In the genomic region with DNA sequence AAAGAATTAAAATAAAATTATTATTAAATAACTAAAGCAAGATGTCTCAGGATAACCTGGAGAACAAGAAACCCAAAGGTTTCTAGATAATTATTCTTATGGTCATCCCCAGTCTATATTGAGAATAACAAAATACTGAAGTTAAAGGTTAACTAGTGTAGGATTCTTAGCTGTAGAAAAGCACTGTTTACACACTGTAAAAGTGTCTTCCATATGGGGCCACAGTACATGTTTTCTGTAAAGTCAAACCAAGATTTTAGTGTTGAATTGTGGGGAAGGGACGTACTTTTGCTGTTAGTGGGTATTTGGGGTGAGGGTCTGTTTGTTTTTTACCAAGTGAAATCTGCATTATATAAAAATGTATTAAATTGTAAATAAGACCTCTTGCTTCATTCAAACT, we compare ENCODE assay signal across 22 cellular contexts. TPM values are rescaled to one million over a fixed set of nuclear protein-coding genes. Genes with fewer than 3 reads are reported as not detected.
DNase-seq lines count a peak whose midpoint lies in the region; TF ChIP-seq lines count a peak whose summit lies in the region.
"Had no signal": no experiment of that assay in that cellular context is flagged by ENCODE, and none has a peak within 500 bp of the region (broad histone marks: within the 10 kb centered on the region; RNA-seq: fewer than 3 reads in every experiment).

No MANE protein-coding gene starts in this region.

- H3K36me3 ChIP-seq in HUES48 (ENCODE audit: control insufficient read depth, insufficient read depth, low read length) (no peaks in the 10 kb centered on the region), hepatocyte (replicated peaks; ENCODE audit: insufficient read depth, low read depth) (no peaks in the 10 kb centered on the region), neural progenitor cell (no peaks in the 10 kb centered on the region), tibial nerve (no peaks in the 10 kb centered on the region)
- H3K36me3 ChIP-seq: SJSA1 had no signal

- no peak for TF ChIP-seq EP300 in tibial nerve (IDR thresholded peaks at IDR 0.05)

- no peak for DNase-seq in hepatocyte (ENCODE audit: low spot score)
- DNase-seq in neural progenitor cell (ENCODE audit: low spot score), result no peak
- no peak for DNase-seq in tibial nerve (ENCODE audit: low spot score in 2 of 2)
- no peak for DNase-seq in posterior cingulate gyrus
- DNase-seq in NK-92 treated with Interleukin-12 subunit alpha and Interleukin-12 subunit beta, amount 100 ng/mL, for 24 hours (lab: John Stamatoyannopoulos, UW), result no peak
- DNase-seq in activated CD4-positive, alpha-beta T cell treated with anti-CD3 and anti-CD28 coated beads for 48 hours, result no peak
- DNase-seq: CD4-positive, CD25-positive, alpha-beta regulatory T cell; DND-41; GOT3; HCEC 1CT; IMR-90; NCI-H1105 treated with DMSO at 0.1 percent for 48 hours; NCI-H2081; NCI-H2171; NCI-H345; NCI-H524 treated with DMSO at 0.1 percent for 48 hours; OCI-M1 had no signal

- H3K27me3 Mint-ChIP-seq in neural progenitor cell (ENCODE audit: insufficient read depth, low read depth), result no peaks in the 10 kb centered on the region
- H3K27me3 Mint-ChIP-seq: CD4-positive, CD25-positive, alpha-beta regulatory T cell had no signal

- no peaks in the 10 kb centered on the region for H3K36me3 Mint-ChIP-seq in neural progenitor cell
- H3K36me3 Mint-ChIP-seq: CD4-positive, CD25-positive, alpha-beta regulatory T cell had no signal

- H3K9me2 ChIP-seq in hepatocyte (replicated peaks; ENCODE audit: insufficient read depth), result no peaks in the 10 kb centered on the region

- TF ChIP-seq CTCF in hepatocyte (IDR thresholded peaks at IDR 0.05; ENCODE audit: poor library complexity), result no peak
- TF ChIP-seq CTCF in neural progenitor cell (IDR thresholded peaks at IDR 0.05), result no peak
- TF ChIP-seq CTCF in tibial nerve (IDR thresholded peaks at IDR 0.05), result no peak

- H3K4me2 ChIP-seq in hepatocyte (peak overlapping the region; percentile 64), neural progenitor cell (peak overlapping the region; percentile 71)
- H3K4me2 ChIP-seq: KMS-11 had no signal

- no peaks in the 10 kb centered on the region for H3K9me3 Mint-ChIP-seq in neural progenitor cell

- H3K27me3 ChIP-seq in HUES48 (ENCODE audit: control insufficient read depth, insufficient read depth, low read length), result peaks cover 100% of the 10 kb centered on the region
- H3K27me3 ChIP-seq in hepatocyte, result no peaks in the 10 kb centered on the region
- H3K27me3 ChIP-seq in neural progenitor cell, result peaks cover 93% of the 10 kb centered on the region
- H3K27me3 ChIP-seq in tibial nerve, result no peaks in the 10 kb centered on the region
- H3K27me3 ChIP-seq: SJSA1 had no signal

- H3K27ac Mint-ChIP-seq in neural progenitor cell, result peak overlapping the region; percentile 70
- H3K27ac Mint-ChIP-seq: CD4-positive, CD25-positive, alpha-beta regulatory T cell had no signal

- H3K9ac ChIP-seq in HUES48 (ENCODE audit: low read depth, low read length), result no peak overlapping the region
- no peak overlapping the region for H3K9ac ChIP-seq in neural progenitor cell
- H3K9ac ChIP-seq: KMS-11 had no signal

- no peak for TF ChIP-seq POLR2A in tibial nerve (IDR thresholded peaks at IDR 0.05)

- peaks cover 31% of the 10 kb centered on the region for H3F3A ChIP-seq in neural progenitor cell (ENCODE audit: low read depth)

- H3K4me3 ChIP-seq in HUES48 (ENCODE audit: low read depth, low read length) (no peak overlapping the region), hepatocyte (no peak overlapping the region), neural progenitor cell (no peak overlapping the region), tibial nerve (no peak overlapping the region)
- H3K4me3 ChIP-seq: GM12878, SJSA1 had no signal

- H4K20me1 ChIP-seq in hepatocyte (ENCODE audit: insufficient read depth, poor library complexity, severe bottlenecking) (no peaks in the 10 kb centered on the region), neural progenitor cell (ENCODE audit: low read depth) (no peaks in the 10 kb centered on the region)

- intact Hi-C loops in posterior cingulate gyrus (cut with DNase I), result loop anchor here (5.0 kb wide), 1 partner anchor 208 kb away; no protein-coding TSS in a partner anchor

- no peak overlapping the region for H3K4me3 Mint-ChIP-seq in neural progenitor cell
- H3K4me3 Mint-ChIP-seq: CD4-positive, CD25-positive, alpha-beta regulatory T cell had no signal

- peaks cover 55% of the 10 kb centered on the region for H3K4me1 Mint-ChIP-seq in neural progenitor cell

- H3K27ac ChIP-seq in HUES48 (ENCODE audit: low read depth, low read length), result peak overlapping the region; percentile 67
- H3K27ac ChIP-seq in hepatocyte, result no peak overlapping the region
- H3K27ac ChIP-seq in neural progenitor cell, result peak overlapping the region; percentile 87
- peak overlapping the region; percentile 43 to 87 (median 71) for H3K27ac ChIP-seq in tibial nerve
- H3K27ac ChIP-seq: HL-60, KMS-11, SJSA1 had no signal

- H3K9me3 ChIP-seq in HUES48 (ENCODE audit: control insufficient read depth, insufficient read depth, low read length) (no peaks in the 10 kb centered on the region), hepatocyte (ENCODE audit: low read depth) (no peaks in the 10 kb centered on the region), neural progenitor cell (ENCODE audit: low read depth) (no peaks in the 10 kb centered on the region), tibial nerve (no peaks in the 10 kb centered on the region)
- H3K9me3 ChIP-seq: SJSA1 had no signal

- H3K79me2 ChIP-seq in hepatocyte (no peaks in the 10 kb centered on the region), neural progenitor cell (ENCODE audit: low read depth) (no peaks in the 10 kb centered on the region)

- WGBS in hepatocyte (ENCODE audit: low lambda C conversion rate, missing lambda C conversion rate), result 55% methylated on average over 1 of the region's 1 CpG
- 70 to 74% methylated on average over 1 of the region's 1 CpG for WGBS in tibial nerve, 2 donors

- H3K4me1 ChIP-seq in HUES48 (ENCODE audit: control insufficient read depth, insufficient read depth, low read length) (peaks cover 35% of the 10 kb centered on the region), hepatocyte (ENCODE audit: insufficient read depth) (peaks cover 25% of the 10 kb centered on the region), neural progenitor cell (peaks cover 58% of the 10 kb centered on the region), tibial nerve (peaks cover 0 to 21% (median 2%) of the 10 kb centered on the region in 4 donors)
- H3K4me1 ChIP-seq: SJSA1 had no signal

- H2AFZ ChIP-seq in hepatocyte, result no peak overlapping the region
- no peak overlapping the region for H2AFZ ChIP-seq in neural progenitor cell (replicated peaks)

RNA-seq across cellular contexts. Expression of gene SOX6, which starts 47.5 kb away (rescaled TPM):
- total RNA-seq in hepatocyte (75.7 and 90.4 TPM in 2 replicates), neural progenitor cell (ENCODE audit: low replicate concordance) (7.6 and 8.3 TPM in 2 replicates), tibial nerve (10 to 100 TPM in 3 of 4 donors, 1 to 10 TPM in 1; 5.7 to 23.8 (median 18.4) TPM)
- 23.2 and 25.9 TPM in 2 replicates for polyA plus RNA-seq in hepatocyte
- polyA plus RNA-seq: CD4-positive, CD25-positive, alpha-beta regulatory T cell had no signal
